In genomic region chr12:3016191-3016590, GRCh38 we compare ENCODE assay signal across 24 cellular contexts. TPM values are rescaled to one million over a fixed set of nuclear protein-coding genes. Genes with fewer than 3 reads are reported as not detected.
DNase-seq lines count a peak whose midpoint lies in the region; ATAC-seq and TF ChIP-seq lines count a peak whose summit lies in the region.
"Had no signal": no experiment of that assay in that cellular context is flagged by ENCODE, and none has a peak within 500 bp of the region (broad histone marks: within the 10 kb centered on the region; RNA-seq: fewer than 3 reads in every experiment).

No MANE protein-coding gene starts in this region.

- H3K4me3 ChIP-seq in WERI-Rb-1 (ENCODE audit: low read depth, low read length), result no peak overlapping the region

- TF ChIP-seq CTCF in WERI-Rb-1 (IDR thresholded peaks at IDR 0.05; ENCODE audit: low read depth, low read length), result no peak

- ATAC-seq in GM19023 (IDR thresholded peaks at IDR 0.05; ENCODE audit: unreplicated experiment), result no peak
- ATAC-seq: Panc1 had no signal

- H3K27me3 ChIP-seq in WERI-Rb-1 (ENCODE audit: insufficient read depth, low read depth, severe bottlenecking), result no peaks in the 10 kb centered on the region

- peaks cover 35% of the 10 kb centered on the region; the same call in 1 of the 2 replicates for H3K36me3 ChIP-seq in WERI-Rb-1

- peak; percentile 56 for DNase-seq in NCI-H82 (lab: John Stamatoyannopoulos, UW)
- DNase-seq in NCI-H82 treated with DMSO at 0.1 percent for 48 hours (lab: John Stamatoyannopoulos, UW; ENCODE audit: unreplicated experiment), result no peak
- peak; percentile 36 for DNase-seq in WERI-Rb-1
- peak; percentile 80 for DNase-seq in myocyte (ENCODE audit: low read depth)
- DNase-seq in AML-193 (lab: John Stamatoyannopoulos, UW), result no peak
- no peak for DNase-seq in stimulated activated CD4-positive, alpha-beta T cell treated with anti-CD3 and anti-CD28 coated beads, Interleukin-2, amount 100 ng/mL, for 48 hours
- no peak for DNase-seq in effector CD8-positive, alpha-beta T cell (lab: John Stamatoyannopoulos, UW)
- DNase-seq: Calu3; CD8-positive, alpha-beta memory T cell; DMS153; GDM1; H9; HFFc6; KG1; NCI-H1092 treated with DMSO at 0.1 percent for 48 hours; NCI-H1436 treated with DMSO at 0.1 percent for 48 hours; NCI-H1930; NCI-H2227 treated with DMSO at 0.1 percent for 48 hours; NCI-H510A; NK-92 treated with Interleukin-12 subunit alpha and Interleukin-12 subunit beta, amount 100 ng/mL, for 24 hours had no signal

- no peak overlapping the region for H3K27ac ChIP-seq in WERI-Rb-1
- H3K27ac ChIP-seq: 22Rv1, C4-2B had no signal

- no peaks in the 10 kb centered on the region for H3K9me3 ChIP-seq in WERI-Rb-1 (ENCODE audit: severe bottlenecking)

RNA-seq across cellular contexts. Expression of gene TEAD4, which starts 57.0 kb away (rescaled TPM):
- 328 and 451 TPM in 2 replicates for total RNA-seq in myocyte
- 132 TPM for polyA plus RNA-seq in myocyte (2012)
- polyA plus RNA-seq: CD8-positive, alpha-beta memory T cell had no signal

Comparison
In these comparisons a context has a peak if more than half of its experiments do, and no peak if none do; other contexts are left out.
1. DNase-seq: peak in NCI-H82 (single experiment), WERI-Rb-1 (single experiment) and myocyte (single experiment); none in NCI-H82 treated with DMSO at 0.1 percent for 48 hours (single experiment), AML-193 (0 of 2), stimulated activated CD4-positive, alpha-beta T cell treated with anti-CD3 and anti-CD28 coated beads, Interleukin-2, amount 100 ng/mL, for 48 hours (0 of 2) and effector CD8-positive, alpha-beta T cell (single experiment).